In the genomic region with DNA sequence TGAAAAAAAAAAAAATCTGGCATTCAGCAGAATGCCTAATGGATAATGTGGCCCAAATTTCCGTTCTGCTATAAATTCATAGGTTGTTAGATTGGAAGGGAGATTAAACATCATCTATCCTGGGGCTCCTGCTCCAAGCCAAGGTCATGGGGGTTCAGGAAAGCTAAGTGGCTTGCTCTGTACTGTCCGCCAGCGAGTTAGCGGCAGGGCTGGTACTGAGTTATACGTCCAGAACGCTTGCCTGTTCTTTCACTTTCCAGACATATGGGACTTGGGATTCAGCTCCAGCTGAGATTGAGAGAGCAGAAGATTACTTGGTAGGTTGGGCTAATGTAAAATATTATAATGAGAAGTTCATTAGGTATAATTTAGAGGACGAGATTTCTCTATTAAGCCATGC, we compare ENCODE assay signal across 8 cellular contexts. TPM values are rescaled to one million over a fixed set of nuclear protein-coding genes. Genes with fewer than 3 reads are reported as not detected.
A peak's percentile ranks its signal among the peaks of the same experiment; 100 is the strongest.
DNase-seq lines count a peak whose midpoint lies in the region; ATAC-seq and TF ChIP-seq lines count a peak whose summit lies in the region.

No MANE protein-coding gene starts in this region.

- H3K4me1 ChIP-seq in left ventricle myocardium inferior (peaks cover 66% of the 10 kb centered on the region), rectal smooth muscle tissue (ENCODE audit: control insufficient read depth, insufficient read depth, low read length) (peaks cover 6% of the 10 kb centered on the region)

- no peaks in the 10 kb centered on the region for H3K9me3 ChIP-seq in left ventricle myocardium inferior (replicated peaks)

- H3K4me3 Mint-ChIP-seq in activated T-helper 2 cell treated with anti-CD3 and anti-CD28 coated beads, Interferon-gamma antibody, Interleukin-2, Interleukin-4, amounts not matched to agents 10 μg/mL and 5 μg/mL and 100 μg/mL, durations not matched to agents 14 hours and 24 hours and 36 hours (ENCODE audit: low read depth), result peak overlapping the region; percentile 93

- TF ChIP-seq CTCF in GM06990 (IDR thresholded peaks at IDR 0.05; ENCODE audit: insufficient read depth, low read length, poor library complexity, severe bottlenecking) (no peak), LNCaP clone FGC (IDR thresholded peaks at IDR 0.05; ENCODE audit: control insufficient read depth, extremely low read depth, insufficient read depth) (no peak), left ventricle myocardium inferior (IDR thresholded peaks at IDR 0.05; ENCODE audit: borderline replicate concordance) (no peak)

- H3K4me1 Mint-ChIP-seq in activated T-helper 2 cell treated with anti-CD3 and anti-CD28 coated beads, Interferon-gamma antibody, Interleukin-2, Interleukin-4, amounts not matched to agents 10 μg/mL and 5 μg/mL and 100 μg/mL, durations not matched to agents 14 hours and 24 hours and 36 hours (ENCODE audit: low read depth), result peaks cover 39% of the 10 kb centered on the region

- H3K36me3 ChIP-seq in GM06990 (ENCODE audit: control insufficient read depth, insufficient read depth, low read length) (peaks cover 2% of the 10 kb centered on the region), left ventricle myocardium inferior (peaks cover 22% of the 10 kb centered on the region), rectal smooth muscle tissue (ENCODE audit: control insufficient read depth, insufficient read depth, low read length) (no peaks in the 10 kb centered on the region)

- H3K9me3 Mint-ChIP-seq in activated T-helper 2 cell treated with anti-CD3 and anti-CD28 coated beads, Interferon-gamma antibody, Interleukin-2, Interleukin-4, amounts not matched to agents 10 μg/mL and 5 μg/mL and 100 μg/mL, durations not matched to agents 14 hours and 24 hours and 36 hours, result no peaks in the 10 kb centered on the region

- ATAC-seq in GM18519 (IDR thresholded peaks at IDR 0.05; ENCODE audit: low FRiP score, unreplicated experiment) (no peak), HG03045 (IDR thresholded peaks at IDR 0.05; ENCODE audit: unreplicated experiment) (no peak), GM21447 (IDR thresholded peaks at IDR 0.05; ENCODE audit: unreplicated experiment) (no peak)

- DNase-seq in GM06990 (ENCODE audit: extremely low read depth, insufficient read length) (no peak), LNCaP clone FGC (ENCODE audit: low read depth) (no peak), left ventricle myocardium inferior (peak; percentile 17)
- no peak for DNase-seq in activated T-helper 2 cell treated with anti-CD3 and anti-CD28 coated beads, Interferon-gamma antibody, Interleukin-2, Interleukin-4, amounts not matched to agents 10 μg/mL and 5 μg/mL and 100 μg/mL, durations not matched to agents 14 hours and 24 hours and 36 hours (ENCODE audit: low spot score)

- H3K27me3 ChIP-seq in GM06990 (replicated peaks; ENCODE audit: control insufficient read depth, insufficient read depth, low read length) (no peaks in the 10 kb centered on the region), left ventricle myocardium inferior (ENCODE audit: low read depth) (no peaks in the 10 kb centered on the region), rectal smooth muscle tissue (ENCODE audit: control insufficient read depth, insufficient read depth, low read length) (no peaks in the 10 kb centered on the region)

- peak overlapping the region; percentile 75 for H3K4me3 ChIP-seq in GM06990 (replicated peaks; ENCODE audit: low read depth, low read length)
- peak overlapping the region; percentile 98 for H3K4me3 ChIP-seq in LNCaP clone FGC (ENCODE audit: low read depth, low read length)
- peak overlapping the region; percentile 93 for H3K4me3 ChIP-seq in left ventricle myocardium inferior
- H3K4me3 ChIP-seq in rectal smooth muscle tissue (ENCODE audit: low read length), result peak overlapping the region; percentile 97

- H3K27ac ChIP-seq in left ventricle myocardium inferior (replicated peaks) (peak overlapping the region; percentile 95), rectal smooth muscle tissue (ENCODE audit: low read depth, low read length) (peak overlapping the region; percentile 94)

- peaks cover 24% of the 10 kb centered on the region for H3K36me3 Mint-ChIP-seq in activated T-helper 2 cell treated with anti-CD3 and anti-CD28 coated beads, Interferon-gamma antibody, Interleukin-2, Interleukin-4, amounts not matched to agents 10 μg/mL and 5 μg/mL and 100 μg/mL, durations not matched to agents 14 hours and 24 hours and 36 hours (ENCODE audit: low read depth)

- intact Hi-C loops in activated T-helper 2 cell treated with anti-CD3 and anti-CD28 coated beads, Interferon-gamma antibody, Interleukin-2, Interleukin-4, amounts not matched to agents 10 μg/mL and 5 μg/mL and 100 μg/mL, durations not matched to agents 14 hours and 24 hours and 36 hours (cut with micrococcal nuclease), result loop anchor here (5.0 kb wide), 1 partner anchor 355 kb away; no protein-coding TSS in a partner anchor
- intact Hi-C loops in left ventricle myocardium inferior (cut with micrococcal nuclease), result no loop called here

- H3K27ac Mint-ChIP-seq in activated T-helper 2 cell treated with anti-CD3 and anti-CD28 coated beads, Interferon-gamma antibody, Interleukin-2, Interleukin-4, amounts not matched to agents 10 μg/mL and 5 μg/mL and 100 μg/mL, durations not matched to agents 14 hours and 24 hours and 36 hours, result peak overlapping the region; percentile 96

- no peaks in the 10 kb centered on the region for H3K27me3 Mint-ChIP-seq in activated T-helper 2 cell treated with anti-CD3 and anti-CD28 coated beads, Interferon-gamma antibody, Interleukin-2, Interleukin-4, amounts not matched to agents 10 μg/mL and 5 μg/mL and 100 μg/mL, durations not matched to agents 14 hours and 24 hours and 36 hours (ENCODE audit: low read depth)

- peak overlapping the region; percentile 19 for H3K9ac ChIP-seq in rectal smooth muscle tissue (ENCODE audit: low read length)

RNA-seq across cellular contexts. Expression of a gene that starts 0.9 kb away (rescaled TPM):
- 40.6 and 42.1 TPM in 2 replicates for total RNA-seq in activated T-helper 2 cell treated with anti-CD3 and anti-CD28 coated beads, Interferon-gamma antibody, Interleukin-2, Interleukin-4, amounts not matched to agents 10 μg/mL and 5 μg/mL and 100 μg/mL, durations not matched to agents 14 hours and 24 hours and 36 hours
- 73.3 TPM for total RNA-seq in left ventricle myocardium inferior

RNA-seq across cellular contexts. Expression of a gene that starts 18.6 kb away (rescaled TPM):
- total RNA-seq in activated T-helper 2 cell treated with anti-CD3 and anti-CD28 coated beads, Interferon-gamma antibody, Interleukin-2, Interleukin-4, amounts not matched to agents 10 μg/mL and 5 μg/mL and 100 μg/mL, durations not matched to agents 14 hours and 24 hours and 36 hours, result not detected in 2 replicates
- not detected for total RNA-seq in left ventricle myocardium inferior

RNA-seq across cellular contexts. Expression of a gene that starts 26.7 kb away (rescaled TPM):
- not detected in 2 replicates for total RNA-seq in activated T-helper 2 cell treated with anti-CD3 and anti-CD28 coated beads, Interferon-gamma antibody, Interleukin-2, Interleukin-4, amounts not matched to agents 10 μg/mL and 5 μg/mL and 100 μg/mL, durations not matched to agents 14 hours and 24 hours and 36 hours
- total RNA-seq in left ventricle myocardium inferior, result not detected

RNA-seq across cellular contexts. Expression of a gene that starts 44.1 kb away (rescaled TPM):
- total RNA-seq in activated T-helper 2 cell treated with anti-CD3 and anti-CD28 coated beads, Interferon-gamma antibody, Interleukin-2, Interleukin-4, amounts not matched to agents 10 μg/mL and 5 μg/mL and 100 μg/mL, durations not matched to agents 14 hours and 24 hours and 36 hours, result 0.11 and 0.14 TPM in 2 replicates
- total RNA-seq in left ventricle myocardium inferior, result not detected
